ENCODE assay signal across 13 cellular contexts in genomic region chr20:35263609-35264223, GRCh38. TPM values are rescaled to one million over a fixed set of nuclear protein-coding genes. Genes with fewer than 3 reads are reported as not detected.
DNase-seq lines count a peak whose midpoint lies in the region; ATAC-seq and TF ChIP-seq lines count a peak whose summit lies in the region.
"Had no signal": no experiment of that assay in that cellular context is flagged by ENCODE, and none has a peak within 500 bp of the region (broad histone marks: within the 10 kb centered on the region; RNA-seq: fewer than 3 reads in every experiment).

No MANE protein-coding gene starts in this region.

- H3K27ac Mint-ChIP-seq in stimulated activated naive B cell treated with anti-CD40 and anti-IgM and Interleukin-4, amounts not matched to agents 10 μg/mL and 1 μg/mL and 100 μg/mL, for 72 hours = peak overlapping the region; percentile 75
- peak overlapping the region in 4 of 10 donors; percentile 19 to 84 (median 78) for H3K27ac Mint-ChIP-seq in naive thymus-derived CD8-positive, alpha-beta T cell

- peaks cover 10 to 13% of the 10 kb centered on the region in 2 donors for H3K4me1 Mint-ChIP-seq in stimulated activated naive B cell treated with anti-CD40 and anti-IgM and Interleukin-4, amounts not matched to agents 10 μg/mL and 1 μg/mL and 100 μg/mL, for 72 hours
- H3K4me1 Mint-ChIP-seq in naive thymus-derived CD8-positive, alpha-beta T cell = peaks cover 3 to 22% (median 14%) of the 10 kb centered on the region in 4 donors

- no peak overlapping the region for H3K4me3 Mint-ChIP-seq in stimulated activated naive B cell treated with anti-CD40 and anti-IgM and Interleukin-4, amounts not matched to agents 10 μg/mL and 1 μg/mL and 100 μg/mL, for 72 hours
- no peak overlapping the region for H3K4me3 Mint-ChIP-seq in naive thymus-derived CD8-positive, alpha-beta T cell

- H3K9ac ChIP-seq in HUES64 (ENCODE audit: low read depth, low read length) = peak overlapping the region; percentile 90

- H3K9me3 ChIP-seq in HUES64 (ENCODE audit: insufficient read depth, low read depth, low read length) (no peaks in the 10 kb centered on the region), breast epithelium (no peaks in the 10 kb centered on the region), right lobe of liver (no peaks in the 10 kb centered on the region)

- H3K9me3 Mint-ChIP-seq in stimulated activated naive B cell treated with anti-CD40 and anti-IgM and Interleukin-4, amounts not matched to agents 10 μg/mL and 1 μg/mL and 100 μg/mL, for 72 hours = no peaks in the 10 kb centered on the region
- H3K9me3 Mint-ChIP-seq in naive thymus-derived CD8-positive, alpha-beta T cell = no peaks in the 10 kb centered on the region

- H3K4me3 ChIP-seq in HUES64 (ENCODE audit: low read length) (peak overlapping the region; percentile 10; the same call in 1 of the 2 replicates), breast epithelium (peak overlapping the region in 2 of 3 donors; percentile 13 to 31), right lobe of liver (no peak overlapping the region)

- H3K36me3 ChIP-seq in HUES64 (ENCODE audit: insufficient read depth, low read length) (no peaks in the 10 kb centered on the region), breast epithelium (no peaks in the 10 kb centered on the region), right lobe of liver (no peaks in the 10 kb centered on the region)

- peaks cover 25 to 30% of the 10 kb centered on the region in 2 donors for H3K36me3 Mint-ChIP-seq in stimulated activated naive B cell treated with anti-CD40 and anti-IgM and Interleukin-4, amounts not matched to agents 10 μg/mL and 1 μg/mL and 100 μg/mL, for 72 hours
- H3K36me3 Mint-ChIP-seq in naive thymus-derived CD8-positive, alpha-beta T cell = peaks cover 0 to 41% (median 2%) of the 10 kb centered on the region in 3 donors

- TF ChIP-seq CTCF in breast epithelium (IDR thresholded peaks at IDR 0.05) (no peak), right lobe of liver (IDR thresholded peaks at IDR 0.05) (no peak)

- TF ChIP-seq POLR2A in breast epithelium (IDR thresholded peaks at IDR 0.05) (no peak), right lobe of liver (IDR thresholded peaks at IDR 0.05) (peak; percentile 14)

- intact Hi-C loops in breast epithelium (cut with DNase I; ENCODE audit: low total_unique reads) (no loop called here), right lobe of liver (cut with DNase I) (no loop called here)

- H3K27ac ChIP-seq in HUES64 (ENCODE audit: low read depth, low read length) = peak overlapping the region; percentile 100
- H3K27ac ChIP-seq in breast epithelium = peak overlapping the region; percentile 93 to 94
- peak overlapping the region; percentile 13 to 55 (median 24) for H3K27ac ChIP-seq in right lobe of liver

- H3K27me3 ChIP-seq in HUES64 (ENCODE audit: insufficient read depth, low read length) = no peaks in the 10 kb centered on the region
- no peaks in the 10 kb centered on the region for H3K27me3 ChIP-seq in breast epithelium
- no peaks in the 10 kb centered on the region for H3K27me3 ChIP-seq in right lobe of liver

- H3K4me1 ChIP-seq in HUES64 (ENCODE audit: insufficient read depth, low read length) (peaks cover 42% of the 10 kb centered on the region), breast epithelium (no peaks in the 10 kb centered on the region), right lobe of liver (peaks cover 0 to 16% (median 6%) of the 10 kb centered on the region in 4 donors)

- DNase-seq in breast epithelium (ENCODE audit: low spot score in 2 of 2) = peak in 1 of 2 donors; percentile 56
- peak; percentile 76 to 83 (median 80) for DNase-seq in right lobe of liver
- DNase-seq in stimulated activated naive B cell treated with anti-CD40 and anti-IgM and Interleukin-4, amounts not matched to agents 10 μg/mL and 1 μg/mL and 100 μg/mL, for 72 hours = no peak
- DNase-seq in effector CD4-positive, alpha-beta T cell = no peak
- no peak for DNase-seq in NCI-H524 treated with DMSO at 0.1 percent for 48 hours (lab: John Stamatoyannopoulos, UW)
- DNase-seq in DMS79 (lab: John Stamatoyannopoulos, UW) = no peak
- no peak for DNase-seq in naive thymus-derived CD8-positive, alpha-beta T cell
- DNase-seq: DMS153, GOT3, NCI-H1694 treated with DMSO at 0.1 percent for 48 hours, SW 1271 had no signal

- H3K27me3 Mint-ChIP-seq in stimulated activated naive B cell treated with anti-CD40 and anti-IgM and Interleukin-4, amounts not matched to agents 10 μg/mL and 1 μg/mL and 100 μg/mL, for 72 hours = no peaks in the 10 kb centered on the region
- no peaks in the 10 kb centered on the region for H3K27me3 Mint-ChIP-seq in naive thymus-derived CD8-positive, alpha-beta T cell

- peak; percentile 85 to 92 (median 87) for ATAC-seq in right lobe of liver
- ATAC-seq in stimulated activated naive B cell treated with anti-CD40 and anti-IgM and Interleukin-4, amounts not matched to agents 10 μg/mL and 1 μg/mL and 100 μg/mL, for 72 hours (replicated peaks) = no peak
- ATAC-seq in naive thymus-derived CD8-positive, alpha-beta T cell = no peak

- POLR2A ChIA-PET in naive thymus-derived CD8-positive, alpha-beta T cell (lab: Charles Lee) = interaction anchor here (1.1 kb wide), 1 partner anchor 14 kb away, joined by 4 read pairs; no protein-coding TSS in a partner anchor

- 84% methylated on average over 15 of the region's 15 CpGs for WGBS in HUES64
- 13% methylated on average over 4 of the region's 15 CpGs for WGBS in right lobe of liver (ENCODE audit: insufficient coverage, low coverage, low lambda C conversion rate, missing lambda C conversion rate)

RNA-seq across cellular contexts. Expression of gene MMP24OS, which starts 14.2 kb away (rescaled TPM):
- 24.9 TPM for polyA plus RNA-seq in HUES64 (2013, experiment 1 of 2)
- polyA plus RNA-seq in HUES64 (2013, experiment 2 of 2) = 34.9 TPM
- total RNA-seq in breast epithelium = 10 to 100 TPM; 17.4 to 34.1 (median 32.9) TPM
- total RNA-seq in right lobe of liver = 10 to 100 TPM; 13.3 to 40.7 (median 23.5) TPM
- total RNA-seq in naive thymus-derived CD8-positive, alpha-beta T cell = 10 to 100 TPM; 83.4 to 85.9 TPM
- 10 to 100 TPM in 1 of 3 donors, 1 to 10 TPM in 2; 7.6 to 12.3 (median 9.0) TPM for polyA plus RNA-seq in naive thymus-derived CD8-positive, alpha-beta T cell

RNA-seq across cellular contexts. Expression of gene EIF6, which starts 20.9 kb away (rescaled TPM):
- 138 TPM for polyA plus RNA-seq in HUES64 (2013, experiment 1 of 2)
- polyA plus RNA-seq in HUES64 (2013, experiment 2 of 2) = 113 TPM
- 10 to 100 TPM; 81.9 to 98.6 (median 88.0) TPM for total RNA-seq in breast epithelium
- 100 to 1,000 TPM in 2 of 6 experiments, 10 to 100 TPM in 4; 73.6 to 131 (median 83.3) TPM for total RNA-seq in right lobe of liver
- total RNA-seq in naive thymus-derived CD8-positive, alpha-beta T cell = 10 to 100 TPM; 54.7 to 60.9 TPM
- 100 to 1,000 TPM; 155 to 174 (median 157) TPM for polyA plus RNA-seq in naive thymus-derived CD8-positive, alpha-beta T cell

RNA-seq across cellular contexts. Expression of gene FAM83C, which starts 28.5 kb away (rescaled TPM):
- not detected for polyA plus RNA-seq in HUES64 (2013, experiment 1 of 2)
- polyA plus RNA-seq in HUES64 (2013, experiment 2 of 2) = not detected
- under 1 TPM in 1 of 3 donors, not detected in 2; 0.15 TPM for total RNA-seq in breast epithelium
- not detected for total RNA-seq in right lobe of liver
- total RNA-seq in naive thymus-derived CD8-positive, alpha-beta T cell = not detected
- polyA plus RNA-seq in naive thymus-derived CD8-positive, alpha-beta T cell = not detected
- total RNA-seq: glomerular endothelial cell had no signal

RNA-seq across cellular contexts. Expression of gene MMP24, which starts 37.2 kb away (rescaled TPM):
- 8.1 TPM for polyA plus RNA-seq in HUES64 (2013, experiment 1 of 2)
- polyA plus RNA-seq in HUES64 (2013, experiment 2 of 2) = 6.9 TPM
- total RNA-seq in breast epithelium (1 to 10 TPM in 1 of 3 donors, under 1 TPM in 2; 0.80 to 2.5 (median 0.98) TPM), right lobe of liver (1 to 10 TPM in 2 of 6 experiments, under 1 TPM in 4; 0.27 to 1.5 (median 0.84) TPM)
- not detected for total RNA-seq in naive thymus-derived CD8-positive, alpha-beta T cell
- polyA plus RNA-seq in naive thymus-derived CD8-positive, alpha-beta T cell = under 1 TPM; 0.07 to 0.13 (median 0.08) TPM

Comparison
In these comparisons a context has a peak if more than half of its experiments do, and no peak if none do; other contexts are left out.
1. H3K27ac ChIP-seq: peak in every context shown above with its lines; median percentile 100 in HUES64; 94 in breast epithelium; 24 in right lobe of liver.
2. H3K4me3 ChIP-seq: peak in HUES64 (single experiment) and breast epithelium (2 of 3); none in right lobe of liver (0 of 3).
3. DNase-seq: peak in right lobe of liver (3 of 3); none in stimulated activated naive B cell treated with anti-CD40 and anti-IgM and Interleukin-4, amounts not matched to agents 10 μg/mL and 1 μg/mL and 100 μg/mL, for 72 hours (single experiment), effector CD4-positive, alpha-beta T cell (single experiment), NCI-H524 treated with DMSO at 0.1 percent for 48 hours (single experiment), DMS79 (single experiment) and naive thymus-derived CD8-positive, alpha-beta T cell (0 of 10).
4. ATAC-seq: peak in right lobe of liver (4 of 4); none in stimulated activated naive B cell treated with anti-CD40 and anti-IgM and Interleukin-4, amounts not matched to agents 10 μg/mL and 1 μg/mL and 100 μg/mL, for 72 hours (0 of 2) and naive thymus-derived CD8-positive, alpha-beta T cell (0 of 2).